Comparison of ENCODE assay signal across 11 cellular contexts in the genomic region with DNA sequence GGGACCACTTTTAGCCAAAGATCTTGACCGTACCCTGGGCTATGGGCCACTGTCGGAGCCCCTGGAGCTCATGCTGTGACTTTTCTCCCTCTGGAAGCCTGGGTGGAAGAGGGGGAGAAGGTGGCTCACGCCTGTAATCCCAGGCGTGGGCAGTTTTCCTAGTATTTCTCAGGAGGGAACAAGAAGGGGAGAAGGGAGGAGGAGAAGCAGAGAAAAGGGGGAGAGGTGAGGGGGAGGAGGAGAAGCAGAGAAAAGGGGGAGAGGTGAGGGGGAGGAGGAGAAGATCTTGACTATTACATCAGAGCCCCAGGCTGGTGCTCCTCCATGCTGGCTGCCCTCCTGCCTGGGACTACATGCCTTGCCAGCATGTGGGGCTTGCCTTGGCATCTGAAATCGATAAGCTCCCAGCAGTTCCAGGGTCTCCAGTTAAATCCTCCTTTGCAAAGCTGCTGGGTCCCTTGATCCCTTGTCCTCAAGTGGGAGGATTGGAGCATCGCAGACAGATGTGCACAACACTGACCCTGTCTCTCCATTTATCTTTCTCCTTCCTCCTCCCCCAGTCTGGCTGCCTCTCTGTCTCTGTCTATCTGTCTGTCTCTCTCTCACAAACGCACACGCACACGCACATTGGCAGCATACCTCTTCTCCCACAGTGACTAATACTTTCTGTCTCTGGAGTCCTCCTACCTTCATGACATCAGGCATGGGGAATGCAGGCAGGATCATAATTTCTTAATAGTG. TPM values are rescaled to one million over a fixed set of nuclear protein-coding genes. Genes with fewer than 3 reads are reported as not detected.
DNase-seq lines count a peak whose midpoint lies in the region; ATAC-seq and TF ChIP-seq lines count a peak whose summit lies in the region.
"Had no signal": no experiment of that assay in that cellular context is flagged by ENCODE, and none has a peak within 500 bp of the region (broad histone marks: within the 10 kb centered on the region; RNA-seq: fewer than 3 reads in every experiment).

No MANE protein-coding gene starts in this region.

- intact Hi-C loops in A673 (cut with micrococcal nuclease; ENCODE audit: unreplicated experiment) (no loop called here), esophagus squamous epithelium (cut with DNase I) (no loop called here)

- DNase-seq in A673 (ENCODE audit: low spot score) (peak; percentile 4), M059J (ENCODE audit: low read depth) (peak; percentile 99), dedifferentiated amniotic fluid mesenchymal stem cell (ENCODE audit: extremely low spot score) (peak; percentile 80), mesenteric fat pad (ENCODE audit: low spot score) (peak; percentile 76), esophagus squamous epithelium (lab: John Stamatoyannopoulos, UW) (no peak), COR-L47 (lab: John Stamatoyannopoulos, UW) (no peak), MM.1S (no peak)
- DNase-seq: activated B cell treated with CpG ODN at 0.5 μM for 24 hours; CD8-positive, alpha-beta T cell had no signal

- H3K9me3 ChIP-seq in A673 (ENCODE audit: low read depth, low read length, poor library complexity, severe bottlenecking) (no peaks in the 10 kb centered on the region), esophagus squamous epithelium (no peaks in the 10 kb centered on the region), MM.1S (replicated peaks; ENCODE audit: insufficient read depth, low read length) (no peaks in the 10 kb centered on the region)

- no peak for TF ChIP-seq CTCF in A673 (conservative IDR thresholded peaks at IDR 0.05; ENCODE audit: low read depth, low read length)
- TF ChIP-seq CTCF in esophagus squamous epithelium (IDR thresholded peaks at IDR 0.05) = no peak
- no peak for TF ChIP-seq CTCF in MM.1S (IDR thresholded peaks at IDR 0.05; ENCODE audit: low read length)

- H3K27ac ChIP-seq in A673 (ENCODE audit: low read depth, low read length, poor library complexity, severe bottlenecking) (no peak overlapping the region), esophagus squamous epithelium (no peak overlapping the region), MM.1S (ENCODE audit: low read length) (no peak overlapping the region)

- BruUV-seq in A673 (replicated peaks; lab: Mats Ljungman, UMichigan) = no TSS peak

- H3K36me3 ChIP-seq in A673 (ENCODE audit: insufficient read depth, low read length, poor library complexity, severe bottlenecking) = no peaks in the 10 kb centered on the region
- H3K36me3 ChIP-seq in esophagus squamous epithelium = no peaks in the 10 kb centered on the region
- H3K36me3 ChIP-seq in MM.1S (replicated peaks; ENCODE audit: insufficient read depth, low read length) = no peaks in the 10 kb centered on the region

- H3F3A ChIP-seq in MM.1S (ENCODE audit: insufficient read depth, low read length) = no peaks in the 10 kb centered on the region

- no peaks in the 10 kb centered on the region for H3K79me2 ChIP-seq in MM.1S (ENCODE audit: low read length)

- ATAC-seq in GM18502 (IDR thresholded peaks at IDR 0.05; ENCODE audit: poor library complexity, unreplicated experiment) = no peak
- ATAC-seq: CD8-positive, alpha-beta T cell had no signal

- TF ChIP-seq POLR2A in esophagus squamous epithelium (IDR thresholded peaks at IDR 0.05) = no peak

- H3K9me2 ChIP-seq in MM.1S (replicated peaks; ENCODE audit: insufficient read depth, low read length) = no peaks in the 10 kb centered on the region

- no peaks in the 10 kb centered on the region for H3K27me3 ChIP-seq in A673 (replicated peaks; ENCODE audit: insufficient read depth, low read depth, low read length, poor library complexity)
- no peaks in the 10 kb centered on the region for H3K27me3 ChIP-seq in esophagus squamous epithelium
- H3K27me3 ChIP-seq in MM.1S (replicated peaks; ENCODE audit: insufficient read depth, low read length) = no peaks in the 10 kb centered on the region

- POLR2A ChIA-PET in A673 (lab: Charles Lee; ENCODE audit: low non-redundant PET) = no interaction called here

- H3K9ac ChIP-seq in MM.1S (ENCODE audit: low read length) = no peak overlapping the region

- 39 to 59% methylated on average over 9 of the region's 9 CpGs for WGBS in esophagus squamous epithelium, 2 donors

- H3K4me2 ChIP-seq in MM.1S (ENCODE audit: low read depth, low read length) = no peak overlapping the region

- H3K4me1 ChIP-seq in A673 (ENCODE audit: insufficient read depth, low read length, poor library complexity, severe bottlenecking) (no peaks in the 10 kb centered on the region), esophagus squamous epithelium (peaks cover 0 to 7% (median 5%) of the 10 kb centered on the region in 3 donors), MM.1S (ENCODE audit: low read length) (no peaks in the 10 kb centered on the region)

- CTCF ChIA-PET in A673 (lab: Charles Lee) = interaction anchor here (0.6 kb wide), 1 partner anchor 80 kb away, joined by 27 read pairs; no protein-coding TSS in a partner anchor

- no peak overlapping the region for H2AFZ ChIP-seq in MM.1S (ENCODE audit: low read length)

- H4K20me1 ChIP-seq in MM.1S (ENCODE audit: insufficient read depth, low read length) = no peaks in the 10 kb centered on the region

- H3K4me3 ChIP-seq in A673 (ENCODE audit: low read depth, low read length, poor library complexity, severe bottlenecking) (no peak overlapping the region), esophagus squamous epithelium (no peak overlapping the region), MM.1S (ENCODE audit: low read length) (no peak overlapping the region)

RNA-seq across cellular contexts. Expression of a gene that starts 41.6 kb away (rescaled TPM):
- 0.50 and 0.77 TPM in 2 replicates for total RNA-seq in A673 (2021)
- 11.2 and 14.4 TPM in 2 replicates for total RNA-seq in M059J (2014; rRNA removed; shearing (Covaris generic))
- total RNA-seq in mesenteric fat pad = 232 TPM
- 1 to 10 TPM in 3 of 4 donors, under 1 TPM in 1; 0.72 to 5.9 (median 2.4) TPM for total RNA-seq in esophagus squamous epithelium
- total RNA-seq: CD8-positive, alpha-beta T cell had no signal

RNA-seq across cellular contexts. Expression of a gene that starts 44.4 kb away (rescaled TPM):
- total RNA-seq in A673 (2021) (0.15 and 0.31 TPM in 2 replicates), mesenteric fat pad (0.19 TPM), esophagus squamous epithelium (1 to 10 TPM in 2 of 4 donors, under 1 TPM in 2; 0.57 to 2.9 (median 1.2) TPM)
- total RNA-seq in M059J (2014; rRNA removed; shearing (Covaris generic)) = 0.15 and 0.52 TPM in 2 replicates
- total RNA-seq: activated B cell treated with CpG ODN at 0.5 μM for 24 hours; CD8-positive, alpha-beta T cell; pulmonary artery endothelial cell had no signal

Comparison
In these comparisons a context has a peak if more than half of its experiments do, and no peak if none do; other contexts are left out.
1. DNase-seq: peak in A673 (single experiment), M059J (single experiment), dedifferentiated amniotic fluid mesenchymal stem cell (single experiment) and mesenteric fat pad (single experiment); none in esophagus squamous epithelium (single experiment), COR-L47 (single experiment) and MM.1S (single experiment).
2. RNA of a gene that starts 41.6 kb away (total RNA-seq): 232 TPM in mesenteric fat pad (single experiment); 11.2 to 14.4 TPM in M059J, 0.72 to 5.9 TPM in esophagus squamous epithelium and 0.50 to 0.77 TPM in A673; every median in the first group is over 10 times any median in the second.